In the genomic region with DNA sequence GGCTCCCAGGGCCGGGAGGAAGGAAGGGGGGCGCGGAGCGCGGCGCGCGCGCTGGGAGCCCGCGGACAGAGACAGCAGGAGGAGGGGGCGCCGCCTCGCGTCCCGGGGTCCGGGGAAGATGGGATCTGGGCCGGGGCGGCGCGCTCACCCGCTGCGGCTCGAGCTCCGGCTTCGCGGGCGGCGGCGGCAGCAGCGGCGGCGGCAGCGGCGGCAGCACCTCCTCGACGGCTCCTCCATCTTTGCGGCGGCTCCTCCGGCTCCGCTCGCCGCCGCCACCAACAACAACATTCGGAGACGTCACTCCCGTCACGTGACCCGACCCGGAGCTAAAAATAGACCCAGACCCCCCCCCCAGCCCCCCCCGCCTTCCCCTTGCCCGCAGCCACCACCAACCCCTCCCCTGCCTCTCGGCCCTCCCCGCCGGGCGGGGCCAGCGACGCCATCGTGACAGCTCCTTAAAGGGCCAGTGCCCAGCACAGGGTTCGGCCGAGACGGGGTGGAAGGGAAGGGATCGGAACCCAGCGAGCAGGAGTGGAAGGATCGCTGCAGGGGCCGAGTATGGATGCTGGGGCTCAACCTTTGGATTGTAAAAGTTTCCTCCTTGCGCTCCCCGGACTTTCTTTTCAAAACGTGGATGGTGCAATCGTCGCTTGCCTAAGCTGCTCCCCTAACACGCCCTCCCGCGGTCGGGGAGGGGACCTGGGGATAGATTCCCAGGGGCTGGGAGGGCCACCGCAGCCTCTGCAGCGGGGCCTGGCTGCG, we compare ENCODE assay signal across 8 cellular contexts. TPM values are rescaled to one million over a fixed set of nuclear protein-coding genes. Genes with fewer than 3 reads are reported as not detected.
DNase-seq lines count a peak whose midpoint lies in the region; FAIRE-seq and TF ChIP-seq lines count a peak whose summit lies in the region.

Gene HDAC5, minus strand, starts transcription at position 286 of the 762 bp plus-strand sequence. CDS start 6,126 bp downstream, outside the sequence.

- DNase-seq in GM06990 (ENCODE audit: extremely low read depth, insufficient read length) (peak; percentile 98), HFF-Myc (ENCODE audit: extremely low read depth, low read depth) (no peak), MV-4-11 (lab: John Stamatoyannopoulos, UW) (peak; percentile 90), SK-MEL-5 (ENCODE audit: low read depth, low spot score) (peak; percentile 95), frontal cortex (ENCODE audit: low spot score in 2 of 2) (peak; percentile 97)
- peak; percentile 98 for DNase-seq in activated naive CD4-positive, alpha-beta T cell treated with Interleukin-2 at 50 U/mL for 16 hours

- H3K27me3 ChIP-seq in GM06990 (replicated peaks; ENCODE audit: control insufficient read depth, insufficient read depth, low read length): no peaks in the 10 kb centered on the region
- no peaks in the 10 kb centered on the region for H3K27me3 ChIP-seq in neutrophil

- H3K4me3 ChIP-seq in GM06990 (replicated peaks; ENCODE audit: low read depth, low read length) (peak within 1 kb of the TSS; percentile 75), HFF-Myc (replicated peaks; ENCODE audit: low read depth, low read length) (peak within 1 kb of the TSS; percentile 75), neutrophil (ENCODE audit: low read depth in 1 of 2, low read length in 1 of 2) (peak within 1 kb of the TSS; percentile 94)

- TF ChIP-seq CTCF in GM06990 (IDR thresholded peaks at IDR 0.05; ENCODE audit: insufficient read depth, low read length, poor library complexity, severe bottlenecking) (peak; percentile 87), HFF-Myc (IDR thresholded peaks at IDR 0.05; ENCODE audit: low read depth, low read length, missing control alignments) (peak; percentile 66), neutrophil (IDR thresholded peaks at IDR 0.05) (peak; percentile 54), subcutaneous adipose tissue (IDR thresholded peaks at IDR 0.05; ENCODE audit: low read depth) (no peak)

- in situ Hi-C loops in SK-MEL-5 (cut with HindIII; ENCODE audit: low pct_unique_long_range_greater_than_20kb, low sequenced_read_pairs): no loop called here

- H3K36me3 ChIP-seq in GM06990 (ENCODE audit: control insufficient read depth, insufficient read depth, low read length) (no peaks in the 10 kb centered on the region), neutrophil (peaks cover 15% of the 10 kb centered on the region)

- peak within 1 kb of the TSS; percentile 98 for H3K27ac ChIP-seq in neutrophil

- no peak for FAIRE-seq in frontal cortex (lab: Jason Lieb, UNC)

- no peaks in the 10 kb centered on the region for H3K9me3 ChIP-seq in neutrophil

- peaks cover 22 to 27% of the 10 kb centered on the region in 2 experiments for H3K4me1 ChIP-seq in neutrophil (ENCODE audit: control insufficient read depth in 1 of 2, insufficient read depth in 1 of 2, low read depth in 1 of 2, low read length in 1 of 2)

RNA-seq across cellular contexts. Expression of gene HDAC5, which starts in this region (rescaled TPM):
- 30.6 and 33.7 TPM in 2 replicates for total RNA-seq in SK-MEL-5 (2014; rRNA removed; shearing (Covaris generic))
- polyA plus RNA-seq in SK-MEL-5 (2015; cell fraction: cytosol; rRNA removed): 44.1 and 45.9 TPM in 2 replicates
- 21.4 and 24.3 TPM in 2 replicates for polyA plus RNA-seq in SK-MEL-5 (2015; cell fraction: nucleus; rRNA removed)
- 87.6 TPM for total RNA-seq in frontal cortex
- 10 to 100 TPM; 23.3 to 91.7 (median 42.4) TPM for total RNA-seq in subcutaneous adipose tissue
